Comparison of ENCODE assay signal across 17 cellular contexts in the genomic region with DNA sequence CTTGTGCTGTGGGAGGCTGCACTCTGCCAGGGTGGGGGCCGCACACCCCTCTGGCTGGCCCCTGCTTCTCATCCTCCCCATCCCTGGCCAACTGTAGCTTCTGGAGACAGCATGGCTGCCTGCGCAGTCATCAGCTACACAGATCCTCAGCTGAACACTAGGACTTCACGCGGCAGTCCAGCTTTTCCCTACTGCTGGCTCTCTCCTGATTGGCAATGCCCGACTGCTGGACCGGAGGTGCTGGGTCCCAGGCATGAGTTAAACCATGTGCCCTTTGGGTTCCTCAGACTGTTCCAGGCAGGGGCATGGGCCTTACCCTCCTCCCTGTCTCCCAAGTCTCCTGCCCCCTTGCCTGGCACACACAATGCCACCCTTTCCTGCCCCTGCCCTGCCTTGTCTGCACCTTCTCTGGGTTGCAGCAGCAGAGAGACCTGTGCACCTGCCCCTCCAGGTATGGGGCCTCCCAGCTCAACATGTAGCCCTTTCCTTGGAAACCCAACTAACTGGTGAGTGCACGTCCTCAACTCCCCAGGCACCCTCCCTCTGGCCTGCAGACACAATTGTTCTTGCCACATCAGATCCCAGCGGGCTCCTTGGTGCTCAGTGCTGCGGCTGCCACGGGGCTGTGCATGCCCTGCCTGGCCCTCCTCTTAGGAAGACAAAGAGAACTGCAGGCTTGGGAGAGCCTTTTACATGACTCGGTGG.
"Had no signal": no experiment of that assay in that cellular context is flagged by ENCODE, and none has a peak within 500 bp of the region (broad histone marks: within the 10 kb centered on the region; RNA-seq: fewer than 3 reads in every experiment).

No MANE protein-coding gene starts in this region.

- H3K4me1 ChIP-seq: esophagus squamous epithelium, heart right ventricle had no signal

- H3K36me3 Mint-ChIP-seq: activated naive CD8-positive, alpha-beta T cell; immature natural killer cell; T-cell; WTC11 had no signal

- H3K27ac Mint-ChIP-seq: activated naive CD8-positive, alpha-beta T cell; dendritic cell treated with granulocyte-macrophage colony-stimulating factor and Interleukin-4, amounts not matched to agents 40 ng/mL and 50 ng/mL, for 4 days; immature natural killer cell; naive thymus-derived CD8-positive, alpha-beta T cell; progenitor cell of endocrine pancreas; T-cell; WTC11 had no signal

- H3K27ac ChIP-seq: esophagus squamous epithelium, heart right ventricle had no signal

- DNase-seq: activated CD4-positive, alpha-beta T cell treated with anti-CD3 and anti-CD28 coated beads for 4 hours; activated T-cell treated with anti-CD3 and anti-CD28 coated beads for 4 hours; effector memory CD4-positive, alpha-beta T cell; esophagus squamous epithelium; heart right ventricle; immature natural killer cell; mesendoderm; occipital lobe had no signal

- H3K4me1 Mint-ChIP-seq: immature natural killer cell, T-cell, WTC11 had no signal

- H3K4me3 Mint-ChIP-seq: activated naive CD8-positive, alpha-beta T cell; dendritic cell treated with granulocyte-macrophage colony-stimulating factor and Interleukin-4, amounts not matched to agents 40 ng/mL and 50 ng/mL, for 4 days; immature natural killer cell; naive thymus-derived CD8-positive, alpha-beta T cell; T-cell; WTC11 had no signal

- H3K4me3 ChIP-seq: esophagus squamous epithelium, heart right ventricle had no signal

- FAIRE-seq: bronchial epithelial cell, urothelium cell line had no signal

- H3K27me3 Mint-ChIP-seq: progenitor cell of endocrine pancreas had no signal

- H3K36me3 ChIP-seq: esophagus squamous epithelium, heart right ventricle had no signal

- H3K9me3 ChIP-seq: esophagus squamous epithelium had no signal

- H3K9me3 Mint-ChIP-seq: dendritic cell treated with granulocyte-macrophage colony-stimulating factor and Interleukin-4, amounts not matched to agents 40 ng/mL and 50 ng/mL, for 4 days had no signal

- ATAC-seq: heart right ventricle; naive thymus-derived CD8-positive, alpha-beta T cell; SK-N-SH treated with all-trans-retinoic acid at 6 μM for 48 hours; T-cell; WTC11 had no signal
